21 cellular contexts compared by ENCODE assay signal in genomic region chr12:34376133-34376799, GRCh38.
"Had no signal": no experiment of that assay in that cellular context is flagged by ENCODE, and none has a peak within 500 bp of the region (broad histone marks: within the 10 kb centered on the region; RNA-seq: fewer than 3 reads in every experiment).

No MANE protein-coding gene starts in this region.

- H3K9ac ChIP-seq: SK-N-SH had no signal

- H3K9me3 ChIP-seq: SK-N-SH had no signal

- H3K4me3 Mint-ChIP-seq: IgD-negative memory B cell; T-cell; T-helper 1 cell treated with Interleukin-12 subunit alpha and Interleukin-12 subunit beta and Interleukin-4 antibody, amounts not matched to agents 30 μg/mL and 1 μg/mL, for 36 hours had no signal

- H3K27me3 Mint-ChIP-seq: T-cell had no signal

- H3K27ac Mint-ChIP-seq: IgD-negative memory B cell; T-cell; T-helper 1 cell treated with Interleukin-12 subunit alpha and Interleukin-12 subunit beta and Interleukin-4 antibody, amounts not matched to agents 30 μg/mL and 1 μg/mL, for 36 hours had no signal

- DNase-seq: KBM-7, NCI-H1092, NCI-H1105 treated with DMSO at 0.1 percent for 48 hours, NCI-H1417 treated with DMSO at 0.1 percent for 48 hours, NCI-H146, NCI-H1694 treated with DMSO at 0.1 percent for 48 hours, NCI-H1930, NCI-H2081, NCI-H2107, NCI-H2227 treated with DMSO at 0.1 percent for 48 hours, NCI-H524, NCI-H526 treated with DMSO at 0.1 percent for 48 hours, NCI-H748 treated with DMSO at 0.1 percent for 48 hours, OCI-M1, Right ventricle myocardium superior, RPMI8226, SK-N-SH, SW 1271, T-cell had no signal

- H3K4me2 ChIP-seq: SK-N-SH had no signal

- H3K36me3 Mint-ChIP-seq: IgD-negative memory B cell, T-cell had no signal

- ATAC-seq: T-cell had no signal

- H3K4me1 Mint-ChIP-seq: IgD-negative memory B cell, T-cell had no signal

- H3K9me2 ChIP-seq: SK-N-SH had no signal
